ENCODE assay signal across 1 cellular context in the genomic region with DNA sequence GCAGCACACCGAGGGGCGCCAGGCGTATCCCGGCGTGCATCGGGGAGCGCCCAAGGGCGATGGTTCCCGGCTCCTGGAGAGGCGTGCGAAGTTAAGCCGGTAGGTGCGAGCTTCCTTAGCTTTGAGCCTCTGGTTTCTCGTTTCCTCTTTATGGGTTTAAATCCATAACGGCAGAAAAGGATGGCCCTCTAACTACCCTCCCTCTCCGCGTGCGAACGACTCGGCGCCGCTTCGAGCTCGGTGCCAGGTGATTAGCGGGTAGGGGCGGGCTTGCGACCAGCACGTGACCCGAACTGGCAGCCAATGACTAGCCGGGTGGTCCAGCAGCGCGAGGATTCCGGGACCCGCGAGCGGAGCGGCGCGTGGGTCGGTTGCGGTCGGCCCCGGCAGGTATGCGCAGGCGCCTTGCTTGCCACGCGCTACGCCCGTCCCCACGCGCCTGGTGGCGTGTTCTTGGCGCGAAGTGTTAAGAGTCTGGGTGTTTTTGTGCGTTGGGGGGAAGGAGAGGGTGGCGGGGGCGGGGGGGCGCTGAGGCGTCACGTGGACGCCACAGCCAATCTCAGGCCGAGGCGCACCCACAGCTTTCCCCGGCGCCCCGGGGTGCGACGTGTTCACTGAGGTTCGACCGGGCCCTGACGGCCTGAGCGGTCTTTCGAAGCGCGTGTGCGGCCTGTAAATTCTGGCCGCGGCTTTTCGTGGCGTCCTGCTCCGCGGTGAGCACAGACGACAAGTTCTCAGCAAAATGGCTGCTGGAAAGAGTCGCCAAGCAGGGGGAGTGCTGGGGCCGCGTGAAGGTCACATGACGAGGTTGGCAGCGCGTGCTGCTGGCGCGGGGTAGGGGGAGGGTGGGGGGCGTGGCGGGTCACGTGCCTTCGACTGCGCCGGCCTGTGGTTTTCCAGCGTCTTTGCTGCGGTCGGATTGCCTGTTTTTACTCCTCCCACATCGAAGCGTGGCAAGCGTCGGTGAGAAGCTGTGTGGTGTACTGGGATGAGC.
TF ChIP-seq lines count a peak whose summit lies in the region.

No MANE protein-coding gene starts in this region.

TF ChIP-seq in HepG2, 621 proteins besides CTCF, POLR2A, EP300 and RAD21 (continued from another document and continues in another):
- TF ChIP-seq ZNF703 (CRISPR knock-in tag; IDR thresholded peaks at IDR 0.05; ENCODE audit: borderline replicate concordance) (peak; percentile 96), TBP (CRISPR knock-in tag; IDR thresholded peaks at IDR 0.05) (no peak), THAP8 (CRISPR knock-in tag; IDR thresholded peaks at IDR 0.05; ENCODE audit: borderline replicate concordance) (peak; percentile 97), CHD4 (IDR thresholded peaks at IDR 0.05; ENCODE audit: borderline replicate concordance, low read length) (no peak), TRIM24 (CRISPR knock-in tag; IDR thresholded peaks at IDR 0.05) (0 out of 2 replicates have a peak, but pooled peaks have one; percentile 41), ZNF737 (CRISPR knock-in tag; IDR thresholded peaks at IDR 0.05; ENCODE audit: borderline replicate concordance) (peak; percentile 96), ZKSCAN1 (IDR thresholded peaks at IDR 0.05; ENCODE audit: low read length) (no peak), TOPORS (CRISPR knock-in tag; IDR thresholded peaks at IDR 0.05) (peak; percentile 98), SNRNP70 (IDR thresholded peaks at IDR 0.05; ENCODE audit: low read depth, low read length) (no peak), SRSF9 (IDR thresholded peaks at IDR 0.05; ENCODE audit: borderline replicate concordance, insufficient read depth, low read depth, low read length, poor library complexity, severe bottlenecking) (no peak), TEAD2 (CRISPR knock-in tag; IDR thresholded peaks at IDR 0.05) (peak; percentile 96), ZNF879 (CRISPR knock-in tag; IDR thresholded peaks at IDR 0.05) (peak; percentile 98), IKZF1 (IDR thresholded peaks at IDR 0.05) (no peak), ZNF564 (CRISPR knock-in tag; IDR thresholded peaks at IDR 0.05) (peak; percentile 97), ZNF615 (CRISPR knock-in tag; IDR thresholded peaks at IDR 0.05; ENCODE audit: borderline replicate concordance) (peak; percentile 86; the same call in 1 of the 2 replicates), CREB3 (CRISPR knock-in tag; IDR thresholded peaks at IDR 0.05) (peak; percentile 97), NCOA1 (CRISPR knock-in tag; IDR thresholded peaks at IDR 0.05) (peak; percentile 98), ZNF451 (CRISPR knock-in tag; IDR thresholded peaks at IDR 0.05) (peak; percentile 87; the same call in 1 of the 2 replicates), KAT7 (CRISPR knock-in tag; IDR thresholded peaks at IDR 0.05; ENCODE audit: borderline replicate concordance) (peak; percentile 37; the same call in 1 of the 2 replicates), KDM5A (IDR thresholded peaks at IDR 0.05; ENCODE audit: borderline replicate concordance, low read length) (peak; percentile 40; the same call in 1 of the 2 replicates), ZBTB42 (CRISPR knock-in tag; IDR thresholded peaks at IDR 0.05) (peak; percentile 97), RBM39 (IDR thresholded peaks at IDR 0.05; ENCODE audit: low read depth, low read length, poor library complexity, severe bottlenecking) (no peak), ZNF557 (CRISPR knock-in tag; IDR thresholded peaks at IDR 0.05) (peak; percentile 96), NFATC3 (CRISPR knock-in tag; IDR thresholded peaks at IDR 0.05) (peak; percentile 98), ZC3H4 (CRISPR knock-in tag; IDR thresholded peaks at IDR 0.05; ENCODE audit: borderline replicate concordance) (peak; percentile 21), ADNP (CRISPR knock-in tag; IDR thresholded peaks at IDR 0.05) (no peak), ZNF230 (CRISPR knock-in tag; IDR thresholded peaks at IDR 0.05) (peak; percentile 98), ZNF616 (CRISPR knock-in tag; IDR thresholded peaks at IDR 0.05; ENCODE audit: low read depth) (peak; percentile 96), ZNF543 (CRISPR knock-in tag; IDR thresholded peaks at IDR 0.05) (peak; percentile 98), ZNF780A (CRISPR knock-in tag; IDR thresholded peaks at IDR 0.05) (peak; percentile 98), KLF12 (CRISPR knock-in tag; IDR thresholded peaks at IDR 0.05; ENCODE audit: borderline replicate concordance) (peak; percentile 22), ERF (CRISPR knock-in tag; IDR thresholded peaks at IDR 0.05) (peak; percentile 96), SIX1 (CRISPR knock-in tag; IDR thresholded peaks at IDR 0.05; ENCODE audit: borderline replicate concordance) (no peak), ATF6 (CRISPR knock-in tag; conservative IDR thresholded peaks at IDR 0.05) (peak; percentile 84; the same call in 1 of the 2 replicates), ATF7 (IDR thresholded peaks at IDR 0.05) (no peak), ATF7 (CRISPR knock-in tag; IDR thresholded peaks at IDR 0.05) (peak; percentile 84; the same call in 1 of the 2 replicates)
- TF ChIP-seq, protein P1, sequence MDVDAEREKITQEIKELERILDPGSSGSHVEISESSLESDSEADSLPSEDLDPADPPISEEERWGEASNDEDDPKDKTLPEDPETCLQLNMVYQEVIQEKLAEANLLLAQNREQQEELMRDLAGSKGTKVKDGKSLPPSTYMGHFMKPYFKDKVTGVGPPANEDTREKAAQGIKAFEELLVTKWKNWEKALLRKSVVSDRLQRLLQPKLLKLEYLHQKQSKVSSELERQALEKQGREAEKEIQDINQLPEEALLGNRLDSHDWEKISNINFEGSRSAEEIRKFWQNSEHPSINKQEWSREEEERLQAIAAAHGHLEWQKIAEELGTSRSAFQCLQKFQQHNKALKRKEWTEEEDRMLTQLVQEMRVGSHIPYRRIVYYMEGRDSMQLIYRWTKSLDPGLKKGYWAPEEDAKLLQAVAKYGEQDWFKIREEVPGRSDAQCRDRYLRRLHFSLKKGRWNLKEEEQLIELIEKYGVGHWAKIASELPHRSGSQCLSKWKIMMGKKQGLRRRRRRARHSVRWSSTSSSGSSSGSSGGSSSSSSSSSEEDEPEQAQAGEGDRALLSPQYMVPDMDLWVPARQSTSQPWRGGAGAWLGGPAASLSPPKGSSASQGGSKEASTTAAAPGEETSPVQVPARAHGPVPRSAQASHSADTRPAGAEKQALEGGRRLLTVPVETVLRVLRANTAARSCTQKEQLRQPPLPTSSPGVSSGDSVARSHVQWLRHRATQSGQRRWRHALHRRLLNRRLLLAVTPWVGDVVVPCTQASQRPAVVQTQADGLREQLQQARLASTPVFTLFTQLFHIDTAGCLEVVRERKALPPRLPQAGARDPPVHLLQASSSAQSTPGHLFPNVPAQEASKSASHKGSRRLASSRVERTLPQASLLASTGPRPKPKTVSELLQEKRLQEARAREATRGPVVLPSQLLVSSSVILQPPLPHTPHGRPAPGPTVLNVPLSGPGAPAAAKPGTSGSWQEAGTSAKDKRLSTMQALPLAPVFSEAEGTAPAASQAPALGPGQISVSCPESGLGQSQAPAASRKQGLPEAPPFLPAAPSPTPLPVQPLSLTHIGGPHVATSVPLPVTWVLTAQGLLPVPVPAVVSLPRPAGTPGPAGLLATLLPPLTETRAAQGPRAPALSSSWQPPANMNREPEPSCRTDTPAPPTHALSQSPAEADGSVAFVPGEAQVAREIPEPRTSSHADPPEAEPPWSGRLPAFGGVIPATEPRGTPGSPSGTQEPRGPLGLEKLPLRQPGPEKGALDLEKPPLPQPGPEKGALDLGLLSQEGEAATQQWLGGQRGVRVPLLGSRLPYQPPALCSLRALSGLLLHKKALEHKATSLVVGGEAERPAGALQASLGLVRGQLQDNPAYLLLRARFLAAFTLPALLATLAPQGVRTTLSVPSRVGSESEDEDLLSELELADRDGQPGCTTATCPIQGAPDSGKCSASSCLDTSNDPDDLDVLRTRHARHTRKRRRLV (CRISPR knock-in tag; IDR thresholded peaks at IDR 0.05): peak; percentile 97
- TF ChIP-seq, protein P2, sequence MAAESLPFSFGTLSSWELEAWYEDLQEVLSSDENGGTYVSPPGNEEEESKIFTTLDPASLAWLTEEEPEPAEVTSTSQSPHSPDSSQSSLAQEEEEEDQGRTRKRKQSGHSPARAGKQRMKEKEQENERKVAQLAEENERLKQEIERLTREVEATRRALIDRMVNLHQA (CRISPR knock-in tag; IDR thresholded peaks at IDR 0.05): no peak
- TF ChIP-seq, protein P3, sequence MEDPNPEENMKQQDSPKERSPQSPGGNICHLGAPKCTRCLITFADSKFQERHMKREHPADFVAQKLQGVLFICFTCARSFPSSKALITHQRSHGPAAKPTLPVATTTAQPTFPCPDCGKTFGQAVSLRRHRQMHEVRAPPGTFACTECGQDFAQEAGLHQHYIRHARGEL (CRISPR knock-in tag; IDR thresholded peaks at IDR 0.05): peak; percentile 91; the same call in 1 of the 2 replicates
- TF ChIP-seq, protein P4, sequence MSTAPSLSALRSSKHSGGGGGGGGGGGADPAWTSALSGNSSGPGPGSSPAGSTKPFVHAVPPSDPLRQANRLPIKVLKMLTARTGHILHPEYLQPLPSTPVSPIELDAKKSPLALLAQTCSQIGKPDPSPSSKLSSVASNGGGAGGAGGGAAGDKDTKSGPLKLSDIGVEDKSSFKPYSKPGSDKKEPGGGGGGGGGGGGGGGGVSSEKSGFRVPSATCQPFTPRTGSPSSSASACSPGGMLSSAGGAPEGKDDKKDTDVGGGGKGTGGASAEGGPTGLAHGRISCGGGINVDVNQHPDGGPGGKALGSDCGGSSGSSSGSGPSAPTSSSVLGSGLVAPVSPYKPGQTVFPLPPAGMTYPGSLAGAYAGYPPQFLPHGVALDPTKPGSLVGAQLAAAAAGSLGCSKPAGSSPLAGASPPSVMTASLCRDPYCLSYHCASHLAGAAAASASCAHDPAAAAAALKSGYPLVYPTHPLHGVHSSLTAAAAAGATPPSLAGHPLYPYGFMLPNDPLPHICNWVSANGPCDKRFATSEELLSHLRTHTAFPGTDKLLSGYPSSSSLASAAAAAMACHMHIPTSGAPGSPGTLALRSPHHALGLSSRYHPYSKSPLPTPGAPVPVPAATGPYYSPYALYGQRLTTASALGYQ (CRISPR knock-in tag; IDR thresholded peaks at IDR 0.05): peak; percentile 65
- TF ChIP-seq, protein P5, sequence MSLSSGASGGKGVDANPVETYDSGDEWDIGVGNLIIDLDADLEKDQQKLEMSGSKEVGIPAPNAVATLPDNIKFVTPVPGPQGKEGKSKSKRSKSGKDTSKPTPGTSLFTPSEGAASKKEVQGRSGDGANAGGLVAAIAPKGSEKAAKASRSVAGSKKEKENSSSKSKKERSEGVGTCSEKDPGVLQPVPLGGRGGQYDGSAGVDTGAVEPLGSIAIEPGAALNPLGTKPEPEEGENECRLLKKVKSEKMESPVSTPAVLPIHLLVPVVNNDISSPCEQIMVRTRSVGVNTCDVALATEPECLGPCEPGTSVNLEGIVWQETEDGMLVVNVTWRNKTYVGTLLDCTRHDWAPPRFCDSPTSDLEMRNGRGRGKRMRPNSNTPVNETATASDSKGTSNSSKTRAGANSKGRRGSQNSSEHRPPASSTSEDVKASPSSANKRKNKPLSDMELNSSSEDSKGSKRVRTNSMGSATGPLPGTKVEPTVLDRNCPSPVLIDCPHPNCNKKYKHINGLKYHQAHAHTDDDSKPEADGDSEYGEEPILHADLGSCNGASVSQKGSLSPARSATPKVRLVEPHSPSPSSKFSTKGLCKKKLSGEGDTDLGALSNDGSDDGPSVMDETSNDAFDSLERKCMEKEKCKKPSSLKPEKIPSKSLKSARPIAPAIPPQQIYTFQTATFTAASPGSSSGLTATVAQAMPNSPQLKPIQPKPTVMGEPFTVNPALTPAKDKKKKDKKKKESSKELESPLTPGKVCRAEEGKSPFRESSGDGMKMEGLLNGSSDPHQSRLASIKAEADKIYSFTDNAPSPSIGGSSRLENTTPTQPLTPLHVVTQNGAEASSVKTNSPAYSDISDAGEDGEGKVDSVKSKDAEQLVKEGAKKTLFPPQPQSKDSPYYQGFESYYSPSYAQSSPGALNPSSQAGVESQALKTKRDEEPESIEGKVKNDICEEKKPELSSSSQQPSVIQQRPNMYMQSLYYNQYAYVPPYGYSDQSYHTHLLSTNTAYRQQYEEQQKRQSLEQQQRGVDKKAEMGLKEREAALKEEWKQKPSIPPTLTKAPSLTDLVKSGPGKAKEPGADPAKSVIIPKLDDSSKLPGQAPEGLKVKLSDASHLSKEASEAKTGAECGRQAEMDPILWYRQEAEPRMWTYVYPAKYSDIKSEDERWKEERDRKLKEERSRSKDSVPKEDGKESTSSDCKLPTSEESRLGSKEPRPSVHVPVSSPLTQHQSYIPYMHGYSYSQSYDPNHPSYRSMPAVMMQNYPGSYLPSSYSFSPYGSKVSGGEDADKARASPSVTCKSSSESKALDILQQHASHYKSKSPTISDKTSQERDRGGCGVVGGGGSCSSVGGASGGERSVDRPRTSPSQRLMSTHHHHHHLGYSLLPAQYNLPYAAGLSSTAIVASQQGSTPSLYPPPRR (CRISPR knock-in tag; IDR thresholded peaks at IDR 0.05; ENCODE audit: borderline replicate concordance): peak; percentile 47
